13 cellular contexts compared by ENCODE assay signal in genomic region chr18:44601447-44601846, GRCh38.
DNase-seq lines count a peak whose midpoint lies in the region; ATAC-seq and TF ChIP-seq lines count a peak whose summit lies in the region.
"Had no signal": no experiment of that assay in that cellular context is flagged by ENCODE, and none has a peak within 500 bp of the region (broad histone marks: within the 10 kb centered on the region; RNA-seq: fewer than 3 reads in every experiment).

No MANE protein-coding gene starts in this region.

- intact Hi-C loops in activated naive CD4-positive, alpha-beta T cell treated with anti-CD3 and anti-CD28 coated beads for 36 hours (cut with micrococcal nuclease), result no loop called here

- no peaks in the 10 kb centered on the region for H3K4me1 Mint-ChIP-seq in activated naive CD4-positive, alpha-beta T cell treated with anti-CD3 and anti-CD28 coated beads for 36 hours (ENCODE audit: low read depth)
- H3K4me1 Mint-ChIP-seq: endodermal cell had no signal

- H4K20me1 ChIP-seq in BLaER1 treated with 17β-estradiol and CSF1 and Interleukin-3, amounts not matched to agents 10 nM and 100 nM, result no peaks in the 10 kb centered on the region

- H3K18ac ChIP-seq in mesenchymal stem cell (ENCODE audit: low read depth in 1 of 2, low read length in 2 of 2), result no peak overlapping the region

- H3K27ac ChIP-seq in BLaER1 treated with 17β-estradiol and CSF1 and Interleukin-3, amounts not matched to agents 10 nM and 100 nM, result peak overlapping the region in 10 of 11 experiments; percentile 15 to 88 (median 78); a peak in 18 of 22 replicates
- peak overlapping the region; percentile 92 for H3K27ac ChIP-seq in mesenchymal stem cell (ENCODE audit: low read length, poor library complexity, severe bottlenecking)

- no peak overlapping the region for H4K8ac ChIP-seq in mesenchymal stem cell (ENCODE audit: low read length)

- H3K9me3 ChIP-seq in BLaER1 treated with 17β-estradiol and CSF1 and Interleukin-3, amounts not matched to agents 10 nM and 100 nM (replicated peaks in 1 of 11), result peaks cover 0 to 21% (median 14%) of the 10 kb centered on the region in 11 experiments; a peak in 13 of 22 replicates
- no peaks in the 10 kb centered on the region for H3K9me3 ChIP-seq in mesenchymal stem cell (ENCODE audit: control insufficient read depth, low read length)

- no peak overlapping the region for H4K91ac ChIP-seq in mesenchymal stem cell (ENCODE audit: low read length)

- in situ Hi-C loops in astrocyte of the spinal cord (cut with HindIII; ENCODE audit: low sequenced_read_pairs), result no loop called here

- H2BK5ac ChIP-seq in mesenchymal stem cell (ENCODE audit: low read depth, low read length, poor library complexity, severe bottlenecking), result no peak overlapping the region

- H3K9ac ChIP-seq in BLaER1 treated with 17β-estradiol and CSF1 and Interleukin-3, amounts not matched to agents 10 nM and 100 nM, result peak overlapping the region in 1 of 11 experiments; percentile 67; a peak in 1 of 22 replicates
- H3K9ac ChIP-seq in mesenchymal stem cell (ENCODE audit: low read length), result peak overlapping the region; percentile 36

- H3K4me3 ChIP-seq in BLaER1 treated with 17β-estradiol and CSF1 and Interleukin-3, amounts not matched to agents 10 nM and 100 nM, result no peak overlapping the region
- H3K4me3 ChIP-seq in astrocyte of the spinal cord (ENCODE audit: low read depth, low read length) (no peak overlapping the region), mesenchymal stem cell (ENCODE audit: insufficient read depth in 1 of 2, low read depth in 1 of 2, low read length in 2 of 2) (no peak overlapping the region)

- TF ChIP-seq CTCF in astrocyte of the spinal cord (IDR thresholded peaks at IDR 0.05; ENCODE audit: low read depth, low read length), result no peak

- H3K4me1 ChIP-seq in BLaER1 treated with 17β-estradiol and CSF1 and Interleukin-3, amounts not matched to agents 10 nM and 100 nM, result peaks cover 19 to 56% (median 40%) of the 10 kb centered on the region in 10 experiments
- peaks cover 7% of the 10 kb centered on the region for H3K4me1 ChIP-seq in mesenchymal stem cell (ENCODE audit: control insufficient read depth, insufficient read depth, low read depth, low read length)

- no peak overlapping the region for H2BK15ac ChIP-seq in mesenchymal stem cell (ENCODE audit: low read depth, poor library complexity, severe bottlenecking)

- H3K4me3 Mint-ChIP-seq in activated naive CD4-positive, alpha-beta T cell treated with anti-CD3 and anti-CD28 coated beads for 36 hours, result no peak overlapping the region
- H3K4me3 Mint-ChIP-seq: activated naive CD8-positive, alpha-beta T cell treated with anti-CD3 and anti-CD28 coated beads, Interleukin-2, amount 10 ng/mL, durations not matched to agents 7 days and 5 days; endodermal cell had no signal

- no peak for ATAC-seq in HG02678 (IDR thresholded peaks at IDR 0.05; ENCODE audit: unreplicated experiment)
- no peak for ATAC-seq in HG02642 (IDR thresholded peaks at IDR 0.05; ENCODE audit: poor library complexity, unreplicated experiment)

- H3K4me2 ChIP-seq in BLaER1 treated with 17β-estradiol and CSF1 and Interleukin-3, amounts not matched to agents 10 nM and 100 nM, result peak overlapping the region in 6 of 11 experiments; percentile 52 to 74 (median 66); a peak in 10 of 22 replicates
- no peak overlapping the region for H3K4me2 ChIP-seq in mesenchymal stem cell (ENCODE audit: low read length, poor library complexity, severe bottlenecking)

- DNase-seq in LHCN-M2 (ENCODE audit: low read depth) (peak; percentile 96), astrocyte of the spinal cord (ENCODE audit: low read depth, low spot score) (peak; percentile 83), mesenchymal stem cell (peak; percentile 90)
- DNase-seq in activated naive CD4-positive, alpha-beta T cell treated with anti-CD3 and anti-CD28 coated beads for 36 hours, result no peak
- no peak for DNase-seq in NK-92 treated with Interleukin-12 subunit alpha and Interleukin-12 subunit beta, amount 100 ng/mL, for 24 hours (lab: John Stamatoyannopoulos, UW)
- DNase-seq: activated naive CD8-positive, alpha-beta T cell treated with anti-CD3 and anti-CD28 coated beads, Interleukin-2, amount 10 ng/mL, durations not matched to agents 7 days and 5 days; endodermal cell; NCI-H1436; stimulated activated CD8-positive, alpha-beta memory T cell treated with anti-CD3 and anti-CD28 coated beads, Interleukin-4, amount 100 ng/mL, for 48 hours; T-helper 9 cell had no signal

- no peak overlapping the region for H2BK12ac ChIP-seq in mesenchymal stem cell (ENCODE audit: low read length in 2 of 2)

- H3K36me3 Mint-ChIP-seq in activated naive CD4-positive, alpha-beta T cell treated with anti-CD3 and anti-CD28 coated beads for 36 hours (ENCODE audit: low read depth), result no peaks in the 10 kb centered on the region
- H3K36me3 Mint-ChIP-seq: activated naive CD8-positive, alpha-beta T cell treated with anti-CD3 and anti-CD28 coated beads, Interleukin-2, amount 10 ng/mL, durations not matched to agents 7 days and 5 days had no signal

- H3K4ac ChIP-seq in mesenchymal stem cell (ENCODE audit: low read depth in 1 of 2, low read length in 2 of 2), result no peak overlapping the region

- H3K27me3 ChIP-seq in BLaER1 treated with 17β-estradiol and CSF1 and Interleukin-3, amounts not matched to agents 10 nM and 100 nM, result no peaks in the 10 kb centered on the region
- H3K27me3 ChIP-seq in mesenchymal stem cell (ENCODE audit: control insufficient read depth in 1 of 2, insufficient read depth in 1 of 2, low read length in 2 of 2), result no peaks in the 10 kb centered on the region

- CTCF ChIA-PET in activated naive CD4-positive, alpha-beta T cell treated with anti-CD3 and anti-CD28 coated beads for 36 hours (lab: Charles Lee), result interaction anchor here (1.4 kb wide), 1 partner anchor 12 kb away, joined by 3 read pairs; no protein-coding TSS in a partner anchor

- H3K79me1 ChIP-seq in mesenchymal stem cell (replicated peaks; ENCODE audit: low read length, poor library complexity, severe bottlenecking), result no peaks in the 10 kb centered on the region

- H3K23ac ChIP-seq in mesenchymal stem cell (ENCODE audit: low read length in 2 of 2), result no peak overlapping the region

- H2BK120ac ChIP-seq in mesenchymal stem cell (ENCODE audit: low read depth, low read length), result no peak overlapping the region

- no peak overlapping the region for H3K27ac Mint-ChIP-seq in activated naive CD4-positive, alpha-beta T cell treated with anti-CD3 and anti-CD28 coated beads for 36 hours
- H3K27ac Mint-ChIP-seq: activated naive CD8-positive, alpha-beta T cell treated with anti-CD3 and anti-CD28 coated beads, Interleukin-2, amount 10 ng/mL, durations not matched to agents 7 days and 5 days; endodermal cell had no signal

- peaks cover 2% of the 10 kb centered on the region for H3K27me3 Mint-ChIP-seq in activated naive CD4-positive, alpha-beta T cell treated with anti-CD3 and anti-CD28 coated beads for 36 hours (ENCODE audit: low read depth)

- H2AFZ ChIP-seq in mesenchymal stem cell (ENCODE audit: low read depth, low read length), result no peak overlapping the region

- H2AK5ac ChIP-seq in mesenchymal stem cell (ENCODE audit: low read length, severe bottlenecking), result no peak overlapping the region

- H3K36me3 ChIP-seq in BLaER1 treated with 17β-estradiol and CSF1 and Interleukin-3, amounts not matched to agents 10 nM and 100 nM, result no peaks in the 10 kb centered on the region
- no peaks in the 10 kb centered on the region for H3K36me3 ChIP-seq in mesenchymal stem cell (ENCODE audit: control insufficient read depth in 1 of 2, insufficient read depth in 2 of 2, low read depth in 1 of 2, low read length in 2 of 2)

- H3K14ac ChIP-seq in mesenchymal stem cell (ENCODE audit: low read length in 2 of 2), result no peak overlapping the region

- H3K9me3 Mint-ChIP-seq in activated naive CD4-positive, alpha-beta T cell treated with anti-CD3 and anti-CD28 coated beads for 36 hours, result no peaks in the 10 kb centered on the region
- H3K9me3 Mint-ChIP-seq: endodermal cell had no signal

Comparison
In these comparisons a context has a peak if more than half of its experiments do, and no peak if none do; other contexts are left out.
1. DNase-seq: peak in LHCN-M2 (single experiment), astrocyte of the spinal cord (single experiment) and mesenchymal stem cell (single experiment); none in activated naive CD4-positive, alpha-beta T cell treated with anti-CD3 and anti-CD28 coated beads for 36 hours (single experiment) and NK-92 treated with Interleukin-12 subunit alpha and Interleukin-12 subunit beta, amount 100 ng/mL, for 24 hours (single experiment).